16 cellular contexts compared by ENCODE assay signal in the genomic region with DNA sequence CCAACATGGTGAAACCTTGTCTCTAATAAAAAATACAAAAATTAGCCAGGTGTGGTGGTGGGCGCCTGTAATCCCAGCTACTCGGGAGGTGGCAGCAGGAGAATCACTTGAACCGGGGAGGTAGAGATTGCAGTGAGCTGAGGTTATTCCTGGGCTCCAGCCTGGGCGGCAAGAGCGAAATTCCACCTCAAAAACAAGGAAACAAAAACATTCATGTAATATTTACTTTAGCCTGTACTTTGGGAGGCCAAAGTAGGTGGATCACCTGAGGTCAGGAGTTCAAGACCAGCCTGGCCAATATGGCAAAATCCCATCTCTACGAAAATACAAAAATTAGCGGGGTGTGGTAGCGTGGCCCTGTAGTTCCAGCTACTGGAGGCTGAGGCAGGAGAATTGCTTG. TPM values are rescaled to one million over a fixed set of nuclear protein-coding genes. Genes with fewer than 3 reads are reported as not detected.
"Had no signal": no experiment of that assay in that cellular context is flagged by ENCODE, and none has a peak within 500 bp of the region (broad histone marks: within the 10 kb centered on the region; RNA-seq: fewer than 3 reads in every experiment).

No MANE protein-coding gene starts in this region.

RNA-seq across cellular contexts. Expression of a gene that starts 35.2 kb away (rescaled TPM):
- total RNA-seq: activated B cell treated with CpG ODN at 0.5 μM for 24 hours; activated CD4-positive, alpha-beta memory T cell treated with anti-CD3 and anti-CD28 coated beads for 36 hours; activated CD4-positive, alpha-beta T cell treated with anti-CD3 and anti-CD28 coated beads, Interleukin-2, amount 10 ng/mL, durations not matched to agents 24 days and 14 days; activated CD8-positive, alpha-beta memory T cell treated with anti-CD3 and anti-CD28 coated beads, Interleukin-2, amount 10 ng/mL, durations not matched to agents 7 days and 5 days; activated CD8-positive, alpha-beta T cell treated with anti-CD3 and anti-CD28 coated beads, Interleukin-2, amount 10 ng/mL, durations not matched to agents 7 days and 5 days; activated naive CD4-positive, alpha-beta T cell treated with anti-CD3 and anti-CD28 coated beads for 36 hours; activated naive CD8-positive, alpha-beta T cell treated with anti-CD3 and anti-CD28 coated beads for 36 hours; activated T-cell treated with anti-CD3 and anti-CD28 coated beads, Interleukin-2, amount 50 U/mL, for 4 hours; activated T-cell treated with anti-CD3 and anti-CD28 coated beads, Interleukin-2, amount 50 U/mL, for 72 hours; activated T-helper 1 cell treated with anti-CD3 and anti-CD28 coated beads, Interleukin-12 subunit alpha, Interleukin-12 subunit beta, Interleukin-2, Interleukin-4 antibody, amounts not matched to agents 30 ng/mL and 10 ng/mL and 1 ng/mL, durations not matched to agents 14 hours and 24 hours and 36 hours; activated T-helper 17 cell treated with anti-CD3 and anti-CD28 coated beads, Interleukin-2, amount 50 U/mL, for 72 hours; adrenal gland; aorta; bronchial epithelial cell; cardiac muscle cell; T-helper 2 cell treated with Interferon-gamma antibody and Interleukin-4, amounts not matched to agents 100 ng/mL and 5 ng/mL, for 36 hours had no signal
